8 cellular contexts compared by ENCODE assay signal in the genomic region with DNA sequence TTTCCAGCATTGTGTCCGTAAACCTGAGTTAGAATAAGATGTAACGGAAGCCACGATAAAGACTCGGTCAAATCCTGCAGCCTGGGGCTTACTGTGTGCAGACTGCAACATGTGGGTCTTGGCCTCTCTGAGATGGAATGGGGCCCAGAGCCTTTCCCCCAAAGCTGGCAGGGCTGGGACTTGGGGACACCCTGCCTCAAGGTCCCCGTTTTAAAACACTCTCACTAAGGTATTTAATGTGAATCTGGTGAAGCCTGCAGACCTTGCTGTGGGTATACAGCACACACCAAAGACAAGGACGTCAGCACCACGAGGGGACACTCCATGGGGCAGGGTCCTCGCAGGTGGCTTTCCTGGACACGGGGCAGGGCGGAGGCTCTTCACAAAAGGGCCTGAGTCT. TPM values are rescaled to one million over a fixed set of nuclear protein-coding genes. Genes with fewer than 3 reads are reported as not detected.
DNase-seq lines count a peak whose midpoint lies in the region; ATAC-seq and TF ChIP-seq lines count a peak whose summit lies in the region.

No MANE protein-coding gene starts in this region.

- DNase-seq in activated T-cell treated with anti-CD3 and anti-CD28 coated beads, Interleukin-2, amount 50 U/mL, for 24 hours = no peak
- no peak for DNase-seq in activated T-cell treated with anti-CD3 and anti-CD28 coated beads, Interleukin-2, amount 50 U/mL, for 1 hour
- DNase-seq in HFFc6 (no peak), nephron progenitor cell (no peak), posterior cingulate gyrus (no peak), NCI-H2227 treated with DMSO at 0.1 percent for 48 hours (lab: John Stamatoyannopoulos, UW) (no peak)

- no peaks in the 10 kb centered on the region for H3K9me3 Mint-ChIP-seq in activated T-cell treated with anti-CD3 and anti-CD28 coated beads, Interleukin-2, amount 50 U/mL, for 24 hours
- H3K9me3 Mint-ChIP-seq in HFFc6 (no peaks in the 10 kb centered on the region), nephron progenitor cell (no peaks in the 10 kb centered on the region)
- H3K9me3 Mint-ChIP-seq in activated naive CD8-positive, alpha-beta T cell (ENCODE audit: low read depth) = no peaks in the 10 kb centered on the region

- TF ChIP-seq CTCF in HFFc6 (IDR thresholded peaks at IDR 0.05) = no peak
- no peak for TF ChIP-seq CTCF in nephron progenitor cell (IDR thresholded peaks at IDR 0.05)

- peaks cover 41% of the 10 kb centered on the region for H3K4me1 Mint-ChIP-seq in activated T-cell treated with anti-CD3 and anti-CD28 coated beads, Interleukin-2, amount 50 U/mL, for 24 hours (ENCODE audit: low read depth)
- H3K4me1 Mint-ChIP-seq in HFFc6 (ENCODE audit: low read depth) = peaks cover 27% of the 10 kb centered on the region
- peaks cover 26% of the 10 kb centered on the region for H3K4me1 Mint-ChIP-seq in activated naive CD8-positive, alpha-beta T cell (ENCODE audit: low read depth)
- peaks cover 52% of the 10 kb centered on the region for H3K4me1 Mint-ChIP-seq in nephron progenitor cell

- peak overlapping the region; percentile 97 for H3K4me3 Mint-ChIP-seq in activated T-cell treated with anti-CD3 and anti-CD28 coated beads, Interleukin-2, amount 50 U/mL, for 24 hours
- H3K4me3 Mint-ChIP-seq in HFFc6 (peak overlapping the region; percentile 98), nephron progenitor cell (peak overlapping the region; percentile 93)
- H3K4me3 Mint-ChIP-seq in activated naive CD8-positive, alpha-beta T cell = peak overlapping the region; percentile 94

- H3K27me3 Mint-ChIP-seq in activated T-cell treated with anti-CD3 and anti-CD28 coated beads, Interleukin-2, amount 50 U/mL, for 24 hours = no peaks in the 10 kb centered on the region
- peaks cover 6% of the 10 kb centered on the region for H3K27me3 Mint-ChIP-seq in HFFc6 (ENCODE audit: insufficient read depth)
- H3K27me3 Mint-ChIP-seq in activated naive CD8-positive, alpha-beta T cell = no peaks in the 10 kb centered on the region
- H3K27me3 Mint-ChIP-seq in nephron progenitor cell (ENCODE audit: low read depth, poor library complexity) = no peaks in the 10 kb centered on the region

- peak overlapping the region; percentile 97 for H3K27ac Mint-ChIP-seq in activated T-cell treated with anti-CD3 and anti-CD28 coated beads, Interleukin-2, amount 50 U/mL, for 24 hours
- H3K27ac Mint-ChIP-seq in HFFc6 (0 out of 2 replicates have a peak overlapping the region, but pooled peaks have one; percentile 33), nephron progenitor cell (no peak overlapping the region)
- no peak overlapping the region for H3K27ac Mint-ChIP-seq in activated naive CD8-positive, alpha-beta T cell

- H3K36me3 Mint-ChIP-seq in activated T-cell treated with anti-CD3 and anti-CD28 coated beads, Interleukin-2, amount 50 U/mL, for 24 hours (ENCODE audit: low read depth) = peaks cover 45% of the 10 kb centered on the region
- H3K36me3 Mint-ChIP-seq in HFFc6 (ENCODE audit: low read depth) (peaks cover 4% of the 10 kb centered on the region; the same call in 1 of the 2 replicates), nephron progenitor cell (ENCODE audit: low read depth) (no peaks in the 10 kb centered on the region)
- H3K36me3 Mint-ChIP-seq in activated naive CD8-positive, alpha-beta T cell = peaks cover 4% of the 10 kb centered on the region

- intact Hi-C loops in posterior cingulate gyrus (cut with DNase I) = loop anchor here (5.0 kb wide), 1 partner anchor 99 kb away; no protein-coding TSS in a partner anchor

- no peak for ATAC-seq in HG03439 (IDR thresholded peaks at IDR 0.05; ENCODE audit: unreplicated experiment)

RNA-seq across cellular contexts. Expression of gene NDUFAF8, which starts 2.1 kb away (rescaled TPM):
- 100 to 1,000 TPM in 1 of 6 experiments, 10 to 100 TPM in 5; 67.0 to 103 (median 87.9) TPM for total RNA-seq in HFFc6 (2021; fragmentation: NEBNext Ultra II Directional; extraction: Animal tissue kit (Norgen Biotek cat#: 25700))

RNA-seq across cellular contexts. Expression of gene TEPSIN, which starts 2.3 kb away (rescaled TPM):
- total RNA-seq in HFFc6 (2021; fragmentation: NEBNext Ultra II Directional; extraction: Animal tissue kit (Norgen Biotek cat#: 25700)) = 10 to 100 TPM; 16.2 to 22.5 (median 19.0) TPM

RNA-seq across cellular contexts. Expression of gene CEP131, which starts 18.4 kb away (rescaled TPM):
- total RNA-seq in HFFc6 (2021; fragmentation: NEBNext Ultra II Directional; extraction: Animal tissue kit (Norgen Biotek cat#: 25700)) = 10 to 100 TPM in 4 of 6 experiments, 1 to 10 TPM in 2; 8.3 to 13.2 (median 10.7) TPM

RNA-seq across cellular contexts. Expression of gene SLC38A10, which starts 53.9 kb away (rescaled TPM):
- 10 to 100 TPM; 71.2 to 88.3 (median 72.2) TPM for total RNA-seq in HFFc6 (2021; fragmentation: NEBNext Ultra II Directional; extraction: Animal tissue kit (Norgen Biotek cat#: 25700))

Comparison
In these comparisons a context has a peak if more than half of its experiments do, and no peak if none do; other contexts are left out.
1. H3K27ac Mint-ChIP-seq: peak in activated T-cell treated with anti-CD3 and anti-CD28 coated beads, Interleukin-2, amount 50 U/mL, for 24 hours (single experiment) and HFFc6 (single experiment); none in activated naive CD8-positive, alpha-beta T cell (single experiment) and nephron progenitor cell (single experiment).
2. Peak in every context shown above with its lines, with median percentiles within 50 percentile points of each other: H3K4me3 Mint-ChIP-seq.